Comparison of ENCODE assay signal across 25 cellular contexts in genomic region chr19:29404015-29404414, GRCh38.
DNase-seq lines count a peak whose midpoint lies in the region; ATAC-seq and TF ChIP-seq lines count a peak whose summit lies in the region.
"Had no signal": no experiment of that assay in that cellular context is flagged by ENCODE, and none has a peak within 500 bp of the region (broad histone marks: within the 10 kb centered on the region; RNA-seq: fewer than 3 reads in every experiment).

No MANE protein-coding gene starts in this region.

- H3K4me1 ChIP-seq in left lung (no peaks in the 10 kb centered on the region), mesenchymal stem cell (ENCODE audit: control insufficient read depth, insufficient read depth, low read depth, low read length) (no peaks in the 10 kb centered on the region)
- H3K4me1 ChIP-seq: breast epithelium, right lobe of liver, SJSA1 had no signal

- H3K4ac ChIP-seq in mesenchymal stem cell (ENCODE audit: low read depth in 1 of 2, low read length in 2 of 2): no peak overlapping the region

- no peak overlapping the region for H3K14ac ChIP-seq in mesenchymal stem cell (ENCODE audit: low read length in 2 of 2)

- H3K27me3 ChIP-seq in left lung (peaks cover 0 to 53% of the 10 kb centered on the region in 2 donors), mesenchymal stem cell (ENCODE audit: control insufficient read depth in 1 of 2, insufficient read depth in 1 of 2, low read length in 2 of 2) (peaks cover 0 to 23% of the 10 kb centered on the region in 2 experiments)
- H3K27me3 ChIP-seq: right lobe of liver, SJSA1, upper lobe of left lung had no signal

- no peaks in the 10 kb centered on the region for H3K79me1 ChIP-seq in mesenchymal stem cell (replicated peaks; ENCODE audit: low read length, poor library complexity, severe bottlenecking)

- no peak overlapping the region for H4K91ac ChIP-seq in mesenchymal stem cell (ENCODE audit: low read length)

- ATAC-seq in HG03159 (IDR thresholded peaks at IDR 0.05; ENCODE audit: unreplicated experiment) (no peak), left lung (no peak)
- ATAC-seq: naive thymus-derived CD8-positive, alpha-beta T cell; right lobe of liver; stimulated activated effector memory CD8-positive, alpha-beta T cell treated with anti-CD3 and anti-CD28 coated beads, Interleukin-12 subunit alpha, Interleukin-12 subunit beta, amount 100 ng/mL, for 72 hours had no signal

- H2BK120ac ChIP-seq in mesenchymal stem cell (ENCODE audit: low read depth, low read length): no peak overlapping the region

- no peak overlapping the region for H3K4me2 ChIP-seq in mesenchymal stem cell (ENCODE audit: low read length, poor library complexity, severe bottlenecking)

- H3K9ac ChIP-seq in mesenchymal stem cell (ENCODE audit: low read length): no peak overlapping the region

- H3K4me1 Mint-ChIP-seq in glutamatergic neuron (ENCODE audit: low read depth, unreplicated experiment): peaks cover 41% of the 10 kb centered on the region
- H3K4me1 Mint-ChIP-seq: CD8-positive, alpha-beta memory T cell; stimulated activated effector memory CD8-positive, alpha-beta T cell treated with anti-CD3 and anti-CD28 coated beads, Interleukin-12 subunit alpha, Interleukin-12 subunit beta, amount 100 ng/mL, for 72 hours had no signal

- peaks cover 14% of the 10 kb centered on the region for H3K9me3 Mint-ChIP-seq in glutamatergic neuron (ENCODE audit: unreplicated experiment)
- H3K9me3 Mint-ChIP-seq: activated naive CD4-positive, alpha-beta T cell treated with anti-CD3 and anti-CD28 coated beads for 36 hours; CD8-positive, alpha-beta memory T cell; naive thymus-derived CD8-positive, alpha-beta T cell; stimulated activated effector memory CD8-positive, alpha-beta T cell treated with anti-CD3 and anti-CD28 coated beads, Interleukin-12 subunit alpha, Interleukin-12 subunit beta, amount 100 ng/mL, for 72 hours; WTC11 had no signal

- DNase-seq in DMS153 treated with DMSO at 0.1 percent for 48 hours (lab: John Stamatoyannopoulos, UW; ENCODE audit: unreplicated experiment) (peak; percentile 62), NCI-H1436 (lab: John Stamatoyannopoulos, UW) (peak; percentile 74), NCI-H2171 treated with DMSO at 0.1 percent for 48 hours (lab: John Stamatoyannopoulos, UW) (peak; percentile 77), glutamatergic neuron (no peak), NOMO-1 treated with dmso at 0.1 percent for 144 hours (lab: John Stamatoyannopoulos, UW; ENCODE audit: unreplicated experiment) (no peak), left lung (no peak), mesenchymal stem cell (no peak)
- DNase-seq: activated naive CD4-positive, alpha-beta T cell treated with anti-CD3 and anti-CD28 coated beads for 36 hours; amniotic stem cell; CD8-positive, alpha-beta memory T cell; H7; islet precursor cell; left ventricle myocardium superior; midbrain; naive thymus-derived CD8-positive, alpha-beta T cell; NCI-H1930; NCI-H524; right lobe of liver; stimulated activated CD4-positive, alpha-beta T cell treated with anti-CD3 and anti-CD28 coated beads, Interleukin-2, amount 100 ng/mL, for 48 hours; upper lobe of left lung had no signal

- no peak overlapping the region for H3K18ac ChIP-seq in mesenchymal stem cell (ENCODE audit: low read depth in 1 of 2, low read length in 2 of 2)

- TF ChIP-seq CTCF in glutamatergic neuron (IDR thresholded peaks at IDR 0.05; ENCODE audit: partially characterized antibody, unreplicated experiment) (no peak), left lung (IDR thresholded peaks at IDR 0.05) (no peak)

- no peaks in the 10 kb centered on the region for H3K36me3 ChIP-seq in left lung
- no peaks in the 10 kb centered on the region for H3K36me3 ChIP-seq in mesenchymal stem cell (ENCODE audit: control insufficient read depth in 1 of 2, insufficient read depth in 2 of 2, low read depth in 1 of 2, low read length in 2 of 2)
- H3K36me3 ChIP-seq: breast epithelium, right lobe of liver, SJSA1, upper lobe of left lung had no signal

- H3K4me3 ChIP-seq in left lung (no peak overlapping the region), mesenchymal stem cell (ENCODE audit: insufficient read depth in 1 of 2, low read depth in 1 of 2, low read length in 2 of 2) (no peak overlapping the region)
- H3K4me3 ChIP-seq: breast epithelium, right lobe of liver, SJSA1, upper lobe of left lung had no signal

- no peak overlapping the region for H3K27ac ChIP-seq in left lung
- no peak overlapping the region for H3K27ac ChIP-seq in mesenchymal stem cell (ENCODE audit: low read length, poor library complexity, severe bottlenecking)
- H3K27ac ChIP-seq: right lobe of liver, SJSA1, upper lobe of left lung had no signal

- no peak overlapping the region for H2BK15ac ChIP-seq in mesenchymal stem cell (ENCODE audit: low read depth, poor library complexity, severe bottlenecking)

- 82% methylated on average over 8 of the region's 8 CpGs for WGBS in mesenchymal stem cell

- H3K4me3 Mint-ChIP-seq in glutamatergic neuron (ENCODE audit: unreplicated experiment): peak overlapping the region; percentile 58
- H3K4me3 Mint-ChIP-seq: activated naive CD4-positive, alpha-beta T cell treated with anti-CD3 and anti-CD28 coated beads for 36 hours; CD8-positive, alpha-beta memory T cell; naive thymus-derived CD8-positive, alpha-beta T cell; stimulated activated effector memory CD8-positive, alpha-beta T cell treated with anti-CD3 and anti-CD28 coated beads, Interleukin-12 subunit alpha, Interleukin-12 subunit beta, amount 100 ng/mL, for 72 hours; WTC11 had no signal

- H3K36me3 Mint-ChIP-seq in glutamatergic neuron (ENCODE audit: unreplicated experiment): peaks cover 4% of the 10 kb centered on the region
- H3K36me3 Mint-ChIP-seq: naive thymus-derived CD8-positive, alpha-beta T cell; stimulated activated effector memory CD8-positive, alpha-beta T cell treated with anti-CD3 and anti-CD28 coated beads, Interleukin-12 subunit alpha, Interleukin-12 subunit beta, amount 100 ng/mL, for 72 hours; WTC11 had no signal

- peak overlapping the region; percentile 79 for H3K27ac Mint-ChIP-seq in glutamatergic neuron (ENCODE audit: unreplicated experiment)
- H3K27ac Mint-ChIP-seq: activated naive CD4-positive, alpha-beta T cell treated with anti-CD3 and anti-CD28 coated beads for 36 hours; CD8-positive, alpha-beta memory T cell; stimulated activated effector memory CD8-positive, alpha-beta T cell treated with anti-CD3 and anti-CD28 coated beads, Interleukin-12 subunit alpha, Interleukin-12 subunit beta, amount 100 ng/mL, for 72 hours; WTC11 had no signal

- H3K23ac ChIP-seq in mesenchymal stem cell (ENCODE audit: low read length in 2 of 2): peak overlapping the region in 1 of 2 experiments; percentile 30

- no peaks in the 10 kb centered on the region for H3K9me3 ChIP-seq in left lung
- no peaks in the 10 kb centered on the region for H3K9me3 ChIP-seq in mesenchymal stem cell (ENCODE audit: control insufficient read depth, low read length)
- H3K9me3 ChIP-seq: breast epithelium, right lobe of liver, SJSA1, upper lobe of left lung had no signal

- peaks cover 8% of the 10 kb centered on the region for H3K27me3 Mint-ChIP-seq in glutamatergic neuron (ENCODE audit: unreplicated experiment)

- H2AK5ac ChIP-seq in mesenchymal stem cell (ENCODE audit: low read length, severe bottlenecking): no peak overlapping the region

- H2BK12ac ChIP-seq in mesenchymal stem cell (ENCODE audit: low read length in 2 of 2): no peak overlapping the region

- intact Hi-C loops in left lung (cut with DNase I): no loop called here

- H2AFZ ChIP-seq in mesenchymal stem cell (ENCODE audit: low read depth, low read length): no peak overlapping the region

- no peak overlapping the region for H2BK5ac ChIP-seq in mesenchymal stem cell (ENCODE audit: low read depth, low read length, poor library complexity, severe bottlenecking)

- H4K8ac ChIP-seq in mesenchymal stem cell (ENCODE audit: low read length): no peak overlapping the region

Comparison
In these comparisons a context has a peak if more than half of its experiments do, and no peak if none do; other contexts are left out.
1. DNase-seq: peak in DMS153 treated with DMSO at 0.1 percent for 48 hours (single experiment), NCI-H1436 (single experiment) and NCI-H2171 treated with DMSO at 0.1 percent for 48 hours (single experiment); none in glutamatergic neuron (single experiment), NOMO-1 treated with dmso at 0.1 percent for 144 hours (single experiment), left lung (0 of 2) and mesenchymal stem cell (single experiment).